In the genomic region with DNA sequence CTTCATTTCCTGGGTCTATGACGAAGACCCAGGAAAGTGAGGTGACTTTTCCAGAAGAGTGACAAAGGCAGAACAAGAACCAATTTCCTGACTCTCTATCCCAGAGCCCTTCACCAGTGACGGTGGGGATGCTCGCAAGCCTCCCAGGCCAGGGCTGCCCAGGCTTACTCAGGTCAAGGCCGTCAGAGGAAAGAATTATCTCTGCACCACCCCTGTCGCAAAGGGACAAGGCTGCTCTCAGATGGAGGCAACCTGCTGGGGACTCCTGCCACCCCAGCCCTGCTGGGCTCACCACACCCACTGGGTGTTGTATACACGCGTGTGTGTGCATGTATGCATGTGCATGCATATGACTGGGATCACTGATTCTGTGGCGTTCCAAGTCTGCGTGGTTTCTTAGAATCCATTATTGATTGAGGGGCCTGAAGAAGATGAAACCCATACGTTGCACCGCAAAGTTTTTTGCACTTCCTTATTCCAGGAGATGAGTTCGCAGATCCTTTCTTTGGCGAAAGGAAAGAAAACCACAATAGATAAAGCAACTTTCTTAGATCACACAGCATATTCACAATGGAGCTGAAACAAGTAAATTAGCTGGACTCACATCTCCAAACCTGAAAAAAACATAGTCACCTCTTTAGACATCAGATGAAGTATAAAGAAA, we compare ENCODE assay signal across 17 cellular contexts.
DNase-seq lines count a peak whose midpoint lies in the region; ATAC-seq and TF ChIP-seq lines count a peak whose summit lies in the region.
"Had no signal": no experiment of that assay in that cellular context is flagged by ENCODE, and none has a peak within 500 bp of the region (broad histone marks: within the 10 kb centered on the region; RNA-seq: fewer than 3 reads in every experiment).

No MANE protein-coding gene starts in this region.

- 94% methylated on average over 13 of the region's 13 CpGs for WGBS in hepatocyte (ENCODE audit: low lambda C conversion rate, missing lambda C conversion rate)

- no peak overlapping the region for H3K4me2 ChIP-seq in hepatocyte
- H3K4me2 ChIP-seq: SK-N-SH had no signal

- H3K27ac ChIP-seq in HL-60 (replicated peaks) (peak overlapping the region; percentile 88), hepatocyte (peak overlapping the region; percentile 58), stomach smooth muscle (ENCODE audit: low read length) (peak overlapping the region; percentile 31)
- H3K27ac ChIP-seq: WERI-Rb-1 had no signal

- H3K4me1 ChIP-seq in hepatocyte (ENCODE audit: insufficient read depth) (no peaks in the 10 kb centered on the region), stomach smooth muscle (ENCODE audit: control insufficient read depth, insufficient read depth, low read length) (peaks cover 37% of the 10 kb centered on the region)

- no peaks in the 10 kb centered on the region for H3K27me3 ChIP-seq in HL-60 (ENCODE audit: insufficient read depth, poor library complexity, severe bottlenecking)
- H3K27me3 ChIP-seq in hepatocyte, result no peaks in the 10 kb centered on the region
- no peaks in the 10 kb centered on the region for H3K27me3 ChIP-seq in stomach smooth muscle (ENCODE audit: control insufficient read depth in 1 of 2, insufficient read depth in 2 of 2, low read length in 2 of 2)
- H3K27me3 ChIP-seq: left lung had no signal

- ATAC-seq in HG03135 (IDR thresholded peaks at IDR 0.05; ENCODE audit: unreplicated experiment), result no peak

- H3K4me3 ChIP-seq in HL-60 (replicated peaks; ENCODE audit: insufficient read depth, low read length), result no peak overlapping the region
- H3K4me3 ChIP-seq in hepatocyte, result no peak overlapping the region
- H3K4me3 ChIP-seq in stomach smooth muscle (ENCODE audit: low read length in 2 of 2), result no peak overlapping the region
- H3K4me3 ChIP-seq: left lung had no signal

- H3K9me3 ChIP-seq in hepatocyte (ENCODE audit: low read depth) (no peaks in the 10 kb centered on the region), stomach smooth muscle (ENCODE audit: control insufficient read depth in 2 of 2, low read length in 2 of 2) (no peaks in the 10 kb centered on the region)
- H3K9me3 ChIP-seq: left lung, SK-N-SH had no signal

- H2AFZ ChIP-seq in hepatocyte, result no peak overlapping the region

- H3K9me2 ChIP-seq in hepatocyte (replicated peaks; ENCODE audit: insufficient read depth), result no peaks in the 10 kb centered on the region
- H3K9me2 ChIP-seq: SK-N-SH had no signal

- no peak overlapping the region for H3K9ac ChIP-seq in stomach smooth muscle (ENCODE audit: low read length in 2 of 2)
- H3K9ac ChIP-seq: SK-N-SH had no signal

- no peaks in the 10 kb centered on the region for H3K36me3 ChIP-seq in hepatocyte (replicated peaks; ENCODE audit: insufficient read depth, low read depth)
- no peaks in the 10 kb centered on the region for H3K36me3 ChIP-seq in stomach smooth muscle (ENCODE audit: control insufficient read depth in 2 of 2, insufficient read depth in 2 of 2, low read length in 2 of 2)
- H3K36me3 ChIP-seq: left lung, WERI-Rb-1 had no signal

- POLR2A ChIA-PET in HEK293T (lab: Yijun Ruan, JAX), result no interaction called here

- CTCF ChIA-PET in HEK293T (lab: Yijun Ruan, JAX), result no interaction called here

- no peaks in the 10 kb centered on the region for H3K79me2 ChIP-seq in hepatocyte

- H4K20me1 ChIP-seq in hepatocyte (ENCODE audit: insufficient read depth, poor library complexity, severe bottlenecking), result no peaks in the 10 kb centered on the region

- TF ChIP-seq CTCF in HL-60 (IDR thresholded peaks at IDR 0.05; ENCODE audit: insufficient read depth, low read length) (no peak), hepatocyte (IDR thresholded peaks at IDR 0.05; ENCODE audit: poor library complexity) (no peak)

- DNase-seq in HL-60 (ENCODE audit: low read depth in 1 of 2, low spot score in 1 of 2) (peak; percentile 63 to 68), OCI-M1 (lab: John Stamatoyannopoulos, UW) (peak; percentile 89), hepatocyte (ENCODE audit: low spot score) (no peak), kidney tubule cell (ENCODE audit: low spot score) (no peak), HEK293T (ENCODE audit: extremely low spot score) (no peak)
- DNase-seq: activated gamma-delta T cell treated with Interleukin-2 at 50 U/mL for 16 hours; H9; IMR-90; naive B cell; NCI-H1417 treated with DMSO at 0.1 percent for 48 hours; NCI-H345; SK-N-SH; stimulated activated CD4-positive, alpha-beta T cell treated with anti-CD3 and anti-CD28 coated beads, Interleukin-2, amount 100 ng/mL, for 48 hours; WERI-Rb-1 had no signal

TF ChIP-seq in HEK293T, 16 proteins besides CTCF, POLR2A, EP300 and RAD21:
- TF ChIP-seq L3MBTL2 (conservative IDR thresholded peaks at IDR 0.05) (no peak), SP1 (IDR thresholded peaks at IDR 0.05) (no peak), LEF1 (IDR thresholded peaks at IDR 0.05; ENCODE audit: borderline replicate concordance) (no peak), ZNF384 (IDR thresholded peaks at IDR 0.05) (no peak), HDGF (IDR thresholded peaks at IDR 0.05; ENCODE audit: borderline replicate concordance) (no peak), ELF4 (IDR thresholded peaks at IDR 0.05) (no peak), ARNT (IDR thresholded peaks at IDR 0.05) (no peak), FOXK2 (IDR thresholded peaks at IDR 0.05) (no peak), FOXM1 (IDR thresholded peaks at IDR 0.05; ENCODE audit: borderline replicate concordance) (no peak), SUZ12 (IDR thresholded peaks at IDR 0.05) (no peak), FOXA1 (IDR thresholded peaks at IDR 0.05) (no peak), TARDBP (IDR thresholded peaks at IDR 0.05) (no peak), CTBP1 (IDR thresholded peaks at IDR 0.05; ENCODE audit: borderline replicate concordance) (no peak), BHLHE40 (IDR thresholded peaks at IDR 0.05; ENCODE audit: borderline replicate concordance) (no peak), NFRKB (IDR thresholded peaks at IDR 0.05) (no peak)
- TF ChIP-seq, protein P1, sequence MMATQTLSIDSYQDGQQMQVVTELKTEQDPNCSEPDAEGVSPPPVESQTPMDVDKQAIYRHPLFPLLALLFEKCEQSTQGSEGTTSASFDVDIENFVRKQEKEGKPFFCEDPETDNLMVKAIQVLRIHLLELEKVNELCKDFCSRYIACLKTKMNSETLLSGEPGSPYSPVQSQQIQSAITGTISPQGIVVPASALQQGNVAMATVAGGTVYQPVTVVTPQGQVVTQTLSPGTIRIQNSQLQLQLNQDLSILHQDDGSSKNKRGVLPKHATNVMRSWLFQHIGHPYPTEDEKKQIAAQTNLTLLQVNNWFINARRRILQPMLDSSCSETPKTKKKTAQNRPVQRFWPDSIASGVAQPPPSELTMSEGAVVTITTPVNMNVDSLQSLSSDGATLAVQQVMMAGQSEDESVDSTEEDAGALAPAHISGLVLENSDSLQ (IDR thresholded peaks at IDR 0.05), result no peak

Comparison
In these comparisons a context has a peak if more than half of its experiments do, and no peak if none do; other contexts are left out.
1. DNase-seq: peak in HL-60 (2 of 2) and OCI-M1 (single experiment); none in hepatocyte (single experiment), kidney tubule cell (single experiment) and HEK293T (single experiment).
2. H3K27ac ChIP-seq: peak in every context shown above with its lines; median percentile 88 in HL-60; 58 in hepatocyte; 31 in stomach smooth muscle.